9 cellular contexts compared by ENCODE assay signal in genomic region chr11:111735262-111736116, GRCh38. TPM values are rescaled to one million over a fixed set of nuclear protein-coding genes. Genes with fewer than 3 reads are reported as not detected.
DNase-seq lines count a peak whose midpoint lies in the region; ATAC-seq and TF ChIP-seq lines count a peak whose summit lies in the region.
"Had no signal": no experiment of that assay in that cellular context is flagged by ENCODE, and none has a peak within 500 bp of the region (broad histone marks: within the 10 kb centered on the region; RNA-seq: fewer than 3 reads in every experiment).

No MANE protein-coding gene starts in this region.

- POLR2A ChIA-PET in AG04449 (lab: Yijun Ruan, JAX) = interaction anchor here (0.6 kb wide), 2 partner anchors 204 to 217 kb away, joined by 3 read pairs; no protein-coding TSS in a partner anchor

- no peak overlapping the region for H2AFZ ChIP-seq in neural cell (ENCODE audit: low read depth, low read length)

- no peaks in the 10 kb centered on the region for H3K9me3 ChIP-seq in neural cell (ENCODE audit: low read length)

- CTCF ChIA-PET in AG04449 (lab: Yijun Ruan, JAX) = interaction anchor here (1.0 to 2.8 kb wide), 8 partner anchors 9 to 281 kb away, joined by 3 to 22 read pairs (median 3); no protein-coding TSS in a partner anchor

- no peak overlapping the region for H3K4me2 ChIP-seq in neural cell (ENCODE audit: low read length)

- no peak for ATAC-seq in HG03108 (IDR thresholded peaks at IDR 0.05; ENCODE audit: unreplicated experiment)

- no peaks in the 10 kb centered on the region for H3K9me2 ChIP-seq in neural cell (ENCODE audit: insufficient read depth, low read length)

- H3K36me3 ChIP-seq in neural cell (ENCODE audit: insufficient read depth, low read length) = no peaks in the 10 kb centered on the region

- TF ChIP-seq CTCF in AG04449 (IDR thresholded peaks at IDR 0.05; ENCODE audit: insufficient read depth, low read length, missing control alignments) (no peak), fibroblast of pulmonary artery (IDR thresholded peaks at IDR 0.05; ENCODE audit: low read length, missing control alignments) (no peak), neural cell (IDR thresholded peaks at IDR 0.05; ENCODE audit: poor library complexity, severe bottlenecking) (no peak)

- no peaks in the 10 kb centered on the region for H3K27me3 ChIP-seq in neural cell (ENCODE audit: insufficient read depth, low read depth, low read length)

- H3K4me3 ChIP-seq in AG04449 (ENCODE audit: low read depth, low read length) (peak overlapping the region; percentile 46), fibroblast of pulmonary artery (replicated peaks; ENCODE audit: low read depth, low read length) (peak overlapping the region; percentile 43), neural cell (ENCODE audit: low read length) (peak overlapping the region; percentile 16)

- TF ChIP-seq RAD21 in Ishikawa (IDR thresholded peaks at IDR 0.05; ENCODE audit: low read depth) (no peak), neural cell (conservative IDR thresholded peaks at IDR 0.05) (no peak)

- TF ChIP-seq EP300 in Ishikawa (IDR thresholded peaks at IDR 0.05; ENCODE audit: borderline replicate concordance) (no peak), neural cell (conservative IDR thresholded peaks at IDR 0.05; ENCODE audit: poor library complexity, severe bottlenecking) (peak; percentile 20)

- no peaks in the 10 kb centered on the region for H4K20me1 ChIP-seq in neural cell (ENCODE audit: insufficient read depth)

- H3K9ac ChIP-seq in neural cell (ENCODE audit: low read length) = peak overlapping the region; percentile 43

- no peaks in the 10 kb centered on the region for H3F3A ChIP-seq in neural cell (ENCODE audit: insufficient read depth, low read length, poor library complexity, severe bottlenecking)

- H3K27ac ChIP-seq in neural cell (ENCODE audit: low read length) = peak overlapping the region; percentile 66

- H3K79me2 ChIP-seq in neural cell (replicated peaks; ENCODE audit: insufficient read depth, low read length) = no peaks in the 10 kb centered on the region

- DNase-seq in AG04449 (ENCODE audit: low read depth, low spot score) = peak; percentile 93
- DNase-seq in SW480 (ENCODE audit: low spot score) = peak; percentile 18
- peak; percentile 99 for DNase-seq in fibroblast of pulmonary artery (ENCODE audit: low read depth)
- no peak for DNase-seq in stimulated activated CD4-positive, alpha-beta T cell treated with anti-CD3 and anti-CD28 coated beads, Interleukin-12 subunit alpha, Interleukin-12 subunit beta, amount 100 ng/mL, for 4 hours
- DNase-seq in NK-92 treated with Interleukin-12 subunit alpha and Interleukin-12 subunit beta, amount 100 ng/mL, for 24 hours (lab: John Stamatoyannopoulos, UW) = no peak
- DNase-seq: activated naive CD8-positive, alpha-beta T cell treated with anti-CD3 and anti-CD28 coated beads, Interleukin-2, amount 10 ng/mL, durations not matched to agents 7 days and 5 days had no signal

TF ChIP-seq in Ishikawa, 13 proteins besides CTCF, POLR2A, EP300 and RAD21:
- TF ChIP-seq ZBTB7A (IDR thresholded peaks at IDR 0.05; ENCODE audit: low read depth) (no peak), NFIC (IDR thresholded peaks at IDR 0.05) (0 out of 2 replicates have a peak, but pooled peaks have one; percentile 23)
- TF ChIP-seq, protein P1, sequence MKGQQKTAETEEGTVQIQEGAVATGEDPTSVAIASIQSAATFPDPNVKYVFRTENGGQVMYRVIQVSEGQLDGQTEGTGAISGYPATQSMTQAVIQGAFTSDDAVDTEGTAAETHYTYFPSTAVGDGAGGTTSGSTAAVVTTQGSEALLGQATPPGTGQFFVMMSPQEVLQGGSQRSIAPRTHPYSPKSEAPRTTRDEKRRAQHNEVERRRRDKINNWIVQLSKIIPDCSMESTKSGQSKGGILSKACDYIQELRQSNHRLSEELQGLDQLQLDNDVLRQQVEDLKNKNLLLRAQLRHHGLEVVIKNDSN (IDR thresholded peaks at IDR 0.05) = peak; percentile 51; the same call in 1 of the 2 replicates

TF ChIP-seq in neural cell, 6 proteins besides CTCF, POLR2A, EP300 and RAD21:
- no peak for TF ChIP-seq EZH2 (IDR thresholded peaks at IDR 0.05; ENCODE audit: borderline replicate concordance, insufficient read depth, low read length, poor library complexity, severe bottlenecking)
- TF ChIP-seq POLR2AphosphoS5 (IDR thresholded peaks at IDR 0.05) = peak; percentile 53
TF ChIP-seq in neural cell: peak in this region for 1.

RNA-seq across cellular contexts. Expression of gene PPP2R1B, which starts 30.7 kb away (rescaled TPM):
- 10.4 and 11.8 TPM in 2 replicates for polyA plus RNA-seq in neural cell
- polyA minus RNA-seq in neural cell = 20.7 and 28.0 TPM in 2 replicates

Comparison
In these comparisons a context has a peak if more than half of its experiments do, and no peak if none do; other contexts are left out.
1. DNase-seq: peak in AG04449 (single experiment), SW480 (single experiment) and fibroblast of pulmonary artery (single experiment); none in stimulated activated CD4-positive, alpha-beta T cell treated with anti-CD3 and anti-CD28 coated beads, Interleukin-12 subunit alpha, Interleukin-12 subunit beta, amount 100 ng/mL, for 4 hours (single experiment) and NK-92 treated with Interleukin-12 subunit alpha and Interleukin-12 subunit beta, amount 100 ng/mL, for 24 hours (single experiment).
2. Peak in every context shown above with its lines, with median percentiles within 50 percentile points of each other: H3K4me3 ChIP-seq.